ENCODE assay signal across 8 cellular contexts in the genomic region with DNA sequence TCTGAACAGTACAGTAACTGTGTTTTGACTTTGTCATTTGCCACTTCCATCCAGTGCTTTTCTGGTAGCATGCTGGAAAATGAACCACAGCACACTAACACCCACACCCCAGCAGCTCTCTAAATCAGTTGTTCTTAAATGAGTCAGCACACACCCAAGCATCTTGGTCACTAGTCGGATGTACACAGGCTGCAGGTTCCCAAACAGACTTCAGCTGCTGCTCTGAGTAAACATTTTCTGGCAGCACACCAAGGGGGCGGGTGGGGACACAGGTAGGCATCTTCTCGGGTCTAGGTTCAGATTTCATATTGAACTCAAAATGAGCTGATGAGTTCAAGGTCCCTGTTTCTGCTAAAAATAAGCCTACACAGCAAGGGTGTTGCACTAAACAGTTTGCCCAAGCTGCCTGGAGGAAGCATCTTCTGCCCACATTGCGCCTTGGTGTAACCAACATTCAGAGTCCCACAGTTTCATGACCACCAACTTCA.
DNase-seq lines count a peak whose midpoint lies in the region; ATAC-seq lines count a peak whose summit lies in the region.

No MANE protein-coding gene starts in this region.

- peak overlapping the region; percentile 42 for H3K4me3 Mint-ChIP-seq in central memory CD8-positive, alpha-beta T cell

- H3K27ac Mint-ChIP-seq in central memory CD8-positive, alpha-beta T cell (ENCODE audit: low read depth): peak overlapping the region; percentile 81

- H3K9me3 Mint-ChIP-seq in central memory CD8-positive, alpha-beta T cell: no peaks in the 10 kb centered on the region

- H3K27me3 Mint-ChIP-seq in central memory CD8-positive, alpha-beta T cell: no peaks in the 10 kb centered on the region

- peaks cover 3% of the 10 kb centered on the region for H3K36me3 Mint-ChIP-seq in central memory CD8-positive, alpha-beta T cell (ENCODE audit: insufficient read depth)

- ATAC-seq in GM19023 (IDR thresholded peaks at IDR 0.05; ENCODE audit: unreplicated experiment): peak; percentile 91
- peak; percentile 93 for ATAC-seq in HG02852 (IDR thresholded peaks at IDR 0.05; ENCODE audit: unreplicated experiment)
- peak; percentile 78 for ATAC-seq in central memory CD8-positive, alpha-beta T cell (replicated peaks; ENCODE audit: extremely low read depth, poor library complexity, severe bottlenecking)

- peaks cover 41% of the 10 kb centered on the region for H3K4me1 Mint-ChIP-seq in central memory CD8-positive, alpha-beta T cell

- peak; percentile 22 for DNase-seq in RKO (ENCODE audit: low spot score)
- peak; percentile 20 to 49 for DNase-seq in central memory CD8-positive, alpha-beta T cell (ENCODE audit: low spot score in 2 of 2)
- DNase-seq in DMS79 treated with DMSO at 0.1 percent for 48 hours (lab: John Stamatoyannopoulos, UW): no peak
- DNase-seq in DMS79 (lab: John Stamatoyannopoulos, UW): no peak
- DNase-seq in HuH-7.5 (ENCODE audit: low spot score): no peak
- no peak for DNase-seq in NCI-H2196 (lab: John Stamatoyannopoulos, UW; ENCODE audit: unreplicated experiment)

Comparison
In these comparisons a context has a peak if more than half of its experiments do, and no peak if none do; other contexts are left out.
1. DNase-seq: peak in RKO (single experiment) and central memory CD8-positive, alpha-beta T cell (2 of 2); none in DMS79 treated with DMSO at 0.1 percent for 48 hours (single experiment), DMS79 (single experiment), HuH-7.5 (single experiment) and NCI-H2196 (single experiment).
2. Peak in every context shown above with its lines, with median percentiles within 50 percentile points of each other: ATAC-seq.